Comparison of ENCODE assay signal across 22 cellular contexts in genomic region chr4:174517502-174517901, GRCh38.
"Had no signal": no experiment of that assay in that cellular context is flagged by ENCODE, and none has a peak within 500 bp of the region (broad histone marks: within the 10 kb centered on the region; RNA-seq: fewer than 3 reads in every experiment).

No MANE protein-coding gene starts in this region.

- ATAC-seq: activated CD4-positive, CD25-positive, alpha-beta regulatory T cell treated with anti-CD3 and anti-CD28 coated beads, Interleukin-2, amount 50 U/mL, for 24 hours; activated T-cell treated with anti-CD3 and anti-CD28 coated beads, Interleukin-2, amount 50 U/mL, for 72 hours; effector memory CD8-positive, alpha-beta T cell; esophagus mucosa; gastrocnemius medialis; pancreas; psoas muscle had no signal

- DNase-seq: activated CD4-positive, alpha-beta memory T cell treated with anti-CD3 and anti-CD28 coated beads, Interleukin-2, amount 10 ng/mL, durations not matched to agents 7 days and 5 days; activated CD4-positive, alpha-beta T cell treated with anti-CD3 and anti-CD28 coated beads, Interleukin-2, amount 10 ng/mL, durations not matched to agents 24 days and 14 days; activated effector memory CD4-positive, alpha-beta T cell treated with Interleukin-2 at 50 U/mL for 16 hours; activated naive CD4-positive, alpha-beta T cell treated with anti-CD3 and anti-CD28 coated beads for 36 hours; activated naive CD8-positive, alpha-beta T cell treated with anti-CD3 and anti-CD28 coated beads, Interleukin-2, amount 10 ng/mL, durations not matched to agents 7 days and 5 days; activated T-cell treated with anti-CD3 and anti-CD28 coated beads, Interleukin-2, amount 50 U/mL, for 72 hours; amygdala; colonic mucosa; dorsolateral prefrontal cortex; effector memory CD8-positive, alpha-beta T cell; gastrocnemius medialis; hypothalamus; left ventricle myocardium inferior; pancreas; psoas muscle; stimulated activated CD4-positive, alpha-beta T cell treated with anti-CD3 and anti-CD28 coated beads, Interleukin-12 subunit alpha, Interleukin-12 subunit beta, amount 100 ng/mL, for 4 hours; stimulated activated CD4-positive, alpha-beta T cell treated with anti-CD3 and anti-CD28 coated beads, Interleukin-4, amount 100 ng/mL, for 4 hours; substantia nigra; T1000; thyroid gland had no signal
